26 cellular contexts compared by ENCODE assay signal in the genomic region with DNA sequence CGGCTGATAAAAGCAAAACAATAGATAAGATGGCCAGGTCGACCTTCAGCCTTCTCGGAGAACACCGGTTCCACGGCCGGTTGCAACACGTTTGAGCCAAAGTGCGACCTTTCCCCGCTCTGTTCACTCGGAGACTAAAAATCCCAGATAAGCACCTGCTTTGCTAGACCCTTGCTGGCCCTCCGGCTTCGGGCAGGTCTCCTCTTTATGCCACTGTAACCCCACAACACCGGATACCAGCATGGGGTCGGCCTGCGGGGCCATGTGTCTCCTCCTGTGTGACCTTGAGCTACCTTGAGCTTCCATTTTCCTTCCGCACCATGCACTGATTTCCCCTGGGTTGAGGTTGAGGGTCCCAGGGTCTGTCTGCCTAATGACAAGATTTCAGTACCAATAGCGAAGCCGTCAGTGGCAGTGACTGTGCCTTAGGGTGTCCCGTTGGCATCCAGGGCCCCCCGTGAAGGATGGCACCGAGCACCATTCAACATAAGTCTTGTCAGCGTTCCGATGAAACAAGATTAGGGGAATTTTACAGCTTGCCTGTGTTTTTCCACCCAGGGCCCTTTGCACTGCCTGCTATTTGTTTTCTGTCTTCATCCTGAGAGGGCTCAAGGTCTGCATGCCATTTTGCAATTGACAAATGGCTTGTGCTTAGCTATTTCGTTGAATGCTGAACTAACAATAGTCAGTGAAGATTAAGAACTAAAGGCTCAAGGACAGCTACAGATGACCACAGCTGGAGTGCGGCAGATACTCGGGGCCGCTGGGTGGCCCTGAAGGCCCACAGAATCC.
DNase-seq lines count a peak whose midpoint lies in the region; ATAC-seq and TF ChIP-seq lines count a peak whose summit lies in the region.
"Had no signal": no experiment of that assay in that cellular context is flagged by ENCODE, and none has a peak within 500 bp of the region (broad histone marks: within the 10 kb centered on the region; RNA-seq: fewer than 3 reads in every experiment).

No MANE protein-coding gene starts in this region.

- in situ Hi-C loops in mammary epithelial cell (cut with MboI; ENCODE audit: low sequenced_read_pairs in 2 of 2): no loop called here

- CTCF ChIA-PET in mammary epithelial cell (lab: Charles Lee; ENCODE audit: low non-redundant PET): no interaction called here

- peak; percentile 7 for DNase-seq in Right ventricle myocardium superior
- no peak for DNase-seq in right atrium auricular region (ENCODE audit: low spot score)
- peak; percentile 8 for DNase-seq in left ventricle myocardium superior
- peak; percentile 43 for DNase-seq in upper lobe of right lung
- DNase-seq in NCI-H446 treated with DMSO at 0.1 percent for 48 hours (lab: John Stamatoyannopoulos, UW): no peak
- DNase-seq in mammary epithelial cell: no peak
- DNase-seq: activated CD4-positive, alpha-beta T cell treated with anti-CD3 and anti-CD28 coated beads, Interleukin-2, amount 50 U/mL, for 1 hour; activated CD8-positive, alpha-beta memory T cell treated with anti-CD3 and anti-CD28 coated beads, Interleukin-2, amount 10 ng/mL, durations not matched to agents 7 days and 5 days; activated T-cell treated with anti-CD3 and anti-CD28 coated beads, Interleukin-2, amount 50 U/mL, for 72 hours; C1 segment of cervical spinal cord; HFFc6; KG1; NCI-H1694 treated with DMSO at 0.1 percent for 48 hours; stimulated activated CD4-positive, alpha-beta T cell treated with anti-CD3 and anti-CD28 coated beads, Interleukin-4, amount 100 ng/mL, for 1 hour; T-helper 9 cell; WERI-Rb-1 had no signal

- intact Hi-C loops in Right ventricle myocardium superior (cut with DNase I): no loop called here
- intact Hi-C loops in left ventricle myocardium superior (cut with micrococcal nuclease): no loop called here
- intact Hi-C loops in upper lobe of right lung (cut with DNase I): no loop called here
- intact Hi-C loops in mammary epithelial cell (cut with micrococcal nuclease): no loop called here

- H3K27me3 Mint-ChIP-seq in nephron (ENCODE audit: low read depth): no peaks in the 10 kb centered on the region
- H3K27me3 Mint-ChIP-seq: activated CD8-positive, alpha-beta memory T cell treated with anti-CD3 and anti-CD28 coated beads, Interleukin-2, amount 10 ng/mL, durations not matched to agents 7 days and 5 days; activated naive CD4-positive, alpha-beta T cell treated with anti-CD3 and anti-CD28 coated beads, Interleukin-2, amount 50 U/mL, for 24 hours; stimulated activated memory B cell treated with anti-CD40 and anti-IgM and Interleukin-4, amounts not matched to agents 10 μg/mL and 1 μg/mL and 100 μg/mL, for 72 hours had no signal

- peak overlapping the region; percentile 41 to 86 (median 70) for H3K27ac Mint-ChIP-seq in nephron
- H3K27ac Mint-ChIP-seq: activated CD8-positive, alpha-beta memory T cell treated with anti-CD3 and anti-CD28 coated beads, Interleukin-2, amount 10 ng/mL, durations not matched to agents 7 days and 5 days; activated naive CD4-positive, alpha-beta T cell treated with anti-CD3 and anti-CD28 coated beads, Interleukin-2, amount 50 U/mL, for 24 hours; activated T-cell treated with anti-CD3 and anti-CD28 coated beads, Interleukin-2, amount 50 U/mL, for 72 hours; GM23338; HFFc6; neural progenitor cell; stimulated activated memory B cell treated with anti-CD40 and anti-IgM and Interleukin-4, amounts not matched to agents 10 μg/mL and 1 μg/mL and 100 μg/mL, for 72 hours had no signal

- H3K79me2 ChIP-seq in mammary epithelial cell (ENCODE audit: insufficient read depth, low read length): no peaks in the 10 kb centered on the region

- H3K4me1 ChIP-seq in right atrium auricular region: peaks cover 0 to 14% of the 10 kb centered on the region in 2 donors
- no peaks in the 10 kb centered on the region for H3K4me1 ChIP-seq in upper lobe of right lung
- no peaks in the 10 kb centered on the region for H3K4me1 ChIP-seq in mammary epithelial cell (ENCODE audit: insufficient read depth, low read length)
- H3K4me1 ChIP-seq: A549, suprapubic skin, vagina had no signal

- ATAC-seq in Right ventricle myocardium superior (ENCODE audit: poor library complexity) (no peak), left ventricle myocardium superior (no peak), upper lobe of right lung (no peak), HG03378 (IDR thresholded peaks at IDR 0.05; ENCODE audit: unreplicated experiment) (no peak)
- ATAC-seq: A549; activated CD8-positive, alpha-beta memory T cell treated with anti-CD3 and anti-CD28 coated beads, Interleukin-2, amount 10 ng/mL, durations not matched to agents 7 days and 5 days; activated T-cell treated with anti-CD3 and anti-CD28 coated beads, Interleukin-2, amount 50 U/mL, for 72 hours; GM12878; stimulated activated memory B cell treated with anti-CD40 and anti-IgM and Interleukin-4, amounts not matched to agents 10 μg/mL and 1 μg/mL and 100 μg/mL, for 72 hours had no signal

- no peak overlapping the region for H3K4me2 ChIP-seq in mammary epithelial cell (ENCODE audit: insufficient read depth, low read depth, low read length)
- H3K4me2 ChIP-seq: A549, GM23338, neural progenitor cell had no signal

- H3K4me3 Mint-ChIP-seq in nephron: no peak overlapping the region
- H3K4me3 Mint-ChIP-seq: activated CD8-positive, alpha-beta memory T cell treated with anti-CD3 and anti-CD28 coated beads, Interleukin-2, amount 10 ng/mL, durations not matched to agents 7 days and 5 days; activated naive CD4-positive, alpha-beta T cell treated with anti-CD3 and anti-CD28 coated beads, Interleukin-2, amount 50 U/mL, for 24 hours; activated T-cell treated with anti-CD3 and anti-CD28 coated beads, Interleukin-2, amount 50 U/mL, for 72 hours; GM23338; HFFc6; neural progenitor cell; stimulated activated memory B cell treated with anti-CD40 and anti-IgM and Interleukin-4, amounts not matched to agents 10 μg/mL and 1 μg/mL and 100 μg/mL, for 72 hours had no signal

- TF ChIP-seq CTCF in right atrium auricular region (IDR thresholded peaks at IDR 0.05) (no peak), nephron (IDR thresholded peaks at IDR 0.05; ENCODE audit: unreplicated experiment in 3 of 3) (no peak), upper lobe of right lung (IDR thresholded peaks at IDR 0.05) (no peak), mammary epithelial cell (conservative IDR thresholded peaks at IDR 0.05 in 1 of 2, IDR thresholded peaks at IDR 0.05 in 1 of 2; ENCODE audit: extremely low read depth in 1 of 2, insufficient read depth in 1 of 2, low read depth in 1 of 2, low read length in 2 of 2) (no peak)

- H4K20me1 ChIP-seq in mammary epithelial cell (ENCODE audit: insufficient read depth, low read length): no peaks in the 10 kb centered on the region

- no peaks in the 10 kb centered on the region for H3K27me3 ChIP-seq in right atrium auricular region
- no peaks in the 10 kb centered on the region for H3K27me3 ChIP-seq in upper lobe of right lung
- no peaks in the 10 kb centered on the region for H3K27me3 ChIP-seq in mammary epithelial cell (ENCODE audit: insufficient read depth, low read length)
- H3K27me3 ChIP-seq: suprapubic skin, vagina had no signal

- WGBS in mammary epithelial cell (ENCODE audit: low coverage, missing lambda C conversion rate): 87% methylated on average over 27 of the region's 27 CpGs

- BruUV-seq in mammary epithelial cell (replicated peaks; lab: Mats Ljungman, UMichigan): no TSS peak

- no peaks in the 10 kb centered on the region for H3K36me3 Mint-ChIP-seq in nephron (ENCODE audit: low read depth)
- H3K36me3 Mint-ChIP-seq: activated CD8-positive, alpha-beta memory T cell treated with anti-CD3 and anti-CD28 coated beads, Interleukin-2, amount 10 ng/mL, durations not matched to agents 7 days and 5 days; activated naive CD4-positive, alpha-beta T cell treated with anti-CD3 and anti-CD28 coated beads, Interleukin-2, amount 50 U/mL, for 24 hours; neural progenitor cell; stimulated activated memory B cell treated with anti-CD40 and anti-IgM and Interleukin-4, amounts not matched to agents 10 μg/mL and 1 μg/mL and 100 μg/mL, for 72 hours had no signal

- H3K4me3 ChIP-seq in right atrium auricular region (no peak overlapping the region), upper lobe of right lung (no peak overlapping the region), mammary epithelial cell (replicated peaks in 1 of 3; ENCODE audit: insufficient read depth in 1 of 3, low read depth in 2 of 3, low read length in 3 of 3) (no peak overlapping the region)
- H3K4me3 ChIP-seq: A549, GM12878, GM23338, neural progenitor cell, suprapubic skin, vagina had no signal

- H3K9me3 Mint-ChIP-seq in nephron: no peaks in the 10 kb centered on the region
- H3K9me3 Mint-ChIP-seq: activated naive CD4-positive, alpha-beta T cell treated with anti-CD3 and anti-CD28 coated beads, Interleukin-2, amount 50 U/mL, for 24 hours; activated T-cell treated with anti-CD3 and anti-CD28 coated beads, Interleukin-2, amount 50 U/mL, for 72 hours; GM23338; HFFc6; neural progenitor cell; stimulated activated memory B cell treated with anti-CD40 and anti-IgM and Interleukin-4, amounts not matched to agents 10 μg/mL and 1 μg/mL and 100 μg/mL, for 72 hours had no signal

- dilution Hi-C loops in mammary epithelial cell (cut with HindIII; ENCODE audit: low sequenced_read_pairs): no loop called here

- no peak overlapping the region for H2AFZ ChIP-seq in mammary epithelial cell (ENCODE audit: low read depth, low read length)
- H2AFZ ChIP-seq: GM23338, neural progenitor cell had no signal

- peaks cover 19% of the 10 kb centered on the region for H3K4me1 Mint-ChIP-seq in nephron
- H3K4me1 Mint-ChIP-seq: activated CD8-positive, alpha-beta memory T cell treated with anti-CD3 and anti-CD28 coated beads, Interleukin-2, amount 10 ng/mL, durations not matched to agents 7 days and 5 days; GM23338; neural progenitor cell had no signal

- H3K36me3 ChIP-seq in right atrium auricular region (no peaks in the 10 kb centered on the region), upper lobe of right lung (no peaks in the 10 kb centered on the region), mammary epithelial cell (ENCODE audit: insufficient read depth, low read length) (no peaks in the 10 kb centered on the region)
- H3K36me3 ChIP-seq: neural progenitor cell, suprapubic skin, vagina, WERI-Rb-1 had no signal

- no peaks in the 10 kb centered on the region for H3K9me3 ChIP-seq in right atrium auricular region
- no peaks in the 10 kb centered on the region for H3K9me3 ChIP-seq in upper lobe of right lung
- H3K9me3 ChIP-seq in mammary epithelial cell (replicated peaks; ENCODE audit: insufficient read depth, low read length): no peaks in the 10 kb centered on the region
- H3K9me3 ChIP-seq: A549, suprapubic skin, vagina had no signal

- no peak overlapping the region for H3K9ac ChIP-seq in mammary epithelial cell (ENCODE audit: insufficient read depth, low read length)
- H3K9ac ChIP-seq: neural progenitor cell had no signal

- H3K27ac ChIP-seq in right atrium auricular region (no peak overlapping the region), upper lobe of right lung (no peak overlapping the region), mammary epithelial cell (ENCODE audit: insufficient read depth, low read depth, low read length) (no peak overlapping the region)
- H3K27ac ChIP-seq: A549, neural progenitor cell, suprapubic skin, vagina, WERI-Rb-1 had no signal

Comparison
In these comparisons a context has a peak if more than half of its experiments do, and no peak if none do; other contexts are left out.
1. DNase-seq: peak in Right ventricle myocardium superior (single experiment), left ventricle myocardium superior (single experiment) and upper lobe of right lung (single experiment); none in right atrium auricular region (single experiment), NCI-H446 treated with DMSO at 0.1 percent for 48 hours (single experiment) and mammary epithelial cell (single experiment).